10 cellular contexts compared by ENCODE assay signal in genomic region chr4:86592553-86593249, GRCh38. TPM values are rescaled to one million over a fixed set of nuclear protein-coding genes. Genes with fewer than 3 reads are reported as not detected.
DNase-seq lines count a peak whose midpoint lies in the region; ATAC-seq and TF ChIP-seq lines count a peak whose summit lies in the region.
"Had no signal": no experiment of that assay in that cellular context is flagged by ENCODE, and none has a peak within 500 bp of the region (broad histone marks: within the 10 kb centered on the region; RNA-seq: fewer than 3 reads in every experiment).

No MANE protein-coding gene starts in this region.

- CTCF ChIA-PET in WTC11 (lab: Charles Lee), result interaction anchor here (0.6 to 3.2 kb wide), 2 partner anchors 94 to 96 kb away, joined by 3 to 16 read pairs; no protein-coding TSS in a partner anchor

- H3K4me3 Mint-ChIP-seq in HFFc6 (peak overlapping the region; percentile 96), WTC11 (peak overlapping the region; percentile 96)
- H3K4me3 Mint-ChIP-seq: central memory CD8-positive, alpha-beta T cell had no signal

- peaks cover 2 to 40% (median 33%) of the 10 kb centered on the region in 5 donors for H3K4me1 ChIP-seq in subcutaneous abdominal adipose tissue (ENCODE audit: control insufficient read depth in 5 of 5, insufficient read depth in 5 of 5, low read length in 5 of 5)

- no peaks in the 10 kb centered on the region for H3K36me3 ChIP-seq in subcutaneous abdominal adipose tissue (ENCODE audit: control insufficient read depth in 5 of 5, insufficient read depth in 5 of 5, low read length in 5 of 5)

- H3K9me3 ChIP-seq in subcutaneous abdominal adipose tissue (ENCODE audit: control insufficient read depth in 5 of 5, low read length in 5 of 5), result no peaks in the 10 kb centered on the region

- H3K9ac ChIP-seq in subcutaneous abdominal adipose tissue (ENCODE audit: low read length in 5 of 5), result no peak overlapping the region

- H3K27me3 ChIP-seq in subcutaneous abdominal adipose tissue (ENCODE audit: control insufficient read depth in 5 of 5, insufficient read depth in 4 of 5, low read length in 5 of 5), result no peaks in the 10 kb centered on the region

- H3K27ac Mint-ChIP-seq in HFFc6 (peak overlapping the region; percentile 99), WTC11 (peak overlapping the region; percentile 93)

- H3K4me1 Mint-ChIP-seq in HFFc6 (ENCODE audit: low read depth), result peaks cover 42% of the 10 kb centered on the region
- H3K4me1 Mint-ChIP-seq in WTC11, result peaks cover 35% of the 10 kb centered on the region

- H3K27me3 Mint-ChIP-seq in HFFc6 (ENCODE audit: insufficient read depth), result peaks cover 5% of the 10 kb centered on the region; the same call in 1 of the 2 replicates
- H3K27me3 Mint-ChIP-seq in WTC11 (ENCODE audit: low read depth), result no peaks in the 10 kb centered on the region

- H3K9me3 Mint-ChIP-seq in HFFc6 (no peaks in the 10 kb centered on the region), WTC11 (no peaks in the 10 kb centered on the region)

- H3K4me3 ChIP-seq in subcutaneous abdominal adipose tissue (ENCODE audit: low read depth in 1 of 5, low read length in 5 of 5), result no peak overlapping the region
- H3K4me3 ChIP-seq: K562 had no signal

- ATAC-seq in WTC11, result no peak
- ATAC-seq in omental fat pad (ENCODE audit: low FRiP score), result no peak
- ATAC-seq: K562 had no signal

- TF ChIP-seq CTCF in HFFc6 (IDR thresholded peaks at IDR 0.05) (no peak), WTC11 (IDR thresholded peaks at IDR 0.05) (no peak), omental fat pad (IDR thresholded peaks at IDR 0.05) (no peak)

- DNase-seq in HFFc6, result peak; percentile 23
- no peak for DNase-seq in WTC11 (ENCODE audit: low spot score)
- DNase-seq in hepatic stellate cell (ENCODE audit: low spot score), result peak; percentile 27
- no peak for DNase-seq in omental fat pad (ENCODE audit: low spot score)
- no peak for DNase-seq in iPS-NIHi7 (ENCODE audit: extremely low spot score)
- DNase-seq in stimulated activated CD4-positive, alpha-beta T cell treated with anti-CD3 and anti-CD28 coated beads, Interleukin-1b, Interleukin-23, amount 100 ng/mL, for 48 hours, result no peak
- DNase-seq: activated CD4-positive, alpha-beta T cell treated with anti-CD3 and anti-CD28 coated beads, Interleukin-2, amount 50 U/mL, for 1 hour had no signal

- peak overlapping the region; percentile 88 for H3K27ac ChIP-seq in subcutaneous abdominal adipose tissue (ENCODE audit: low read depth, low read length)

- POLR2A ChIA-PET in WTC11 (lab: Charles Lee), result no interaction called here

- H3K36me3 Mint-ChIP-seq in HFFc6 (ENCODE audit: low read depth) (no peaks in the 10 kb centered on the region), WTC11 (no peaks in the 10 kb centered on the region)

TF ChIP-seq in WTC11, 78 proteins besides CTCF, POLR2A, EP300 and RAD21 (continues in another document):
- no peak for TF ChIP-seq TCF7 (CRISPR knock-in tag; IDR thresholded peaks at IDR 0.05; ENCODE audit: low read depth)
- no peak for TF ChIP-seq ZNF232 (CRISPR knock-in tag; IDR thresholded peaks at IDR 0.05)
- TF ChIP-seq FOXJ3 (CRISPR knock-in tag; IDR thresholded peaks at IDR 0.05; ENCODE audit: borderline replicate concordance), result no peak
- no peak for TF ChIP-seq IRF1 (CRISPR knock-in tag; IDR thresholded peaks at IDR 0.05)
- TF ChIP-seq NFATC4 (CRISPR knock-in tag; IDR thresholded peaks at IDR 0.05), result no peak
- TF ChIP-seq ZNF281 (CRISPR knock-in tag; IDR thresholded peaks at IDR 0.05), result no peak
- TF ChIP-seq USF1 (CRISPR knock-in tag; IDR thresholded peaks at IDR 0.05), result no peak
- TF ChIP-seq ATF1 (CRISPR knock-in tag; IDR thresholded peaks at IDR 0.05), result no peak
- no peak for TF ChIP-seq TEAD1 (CRISPR knock-in tag; IDR thresholded peaks at IDR 0.05)
- TF ChIP-seq MYBL2 (CRISPR knock-in tag; IDR thresholded peaks at IDR 0.05), result no peak
- no peak for TF ChIP-seq AFF4 (CRISPR knock-in tag; IDR thresholded peaks at IDR 0.05; ENCODE audit: borderline replicate concordance)
- no peak for TF ChIP-seq ETV6 (CRISPR knock-in tag; IDR thresholded peaks at IDR 0.05)
- TF ChIP-seq ZNF138 (CRISPR knock-in tag; conservative IDR thresholded peaks at IDR 0.05), result no peak
- no peak for TF ChIP-seq USF2 (CRISPR knock-in tag; IDR thresholded peaks at IDR 0.05)
- TF ChIP-seq E2F1 (CRISPR knock-in tag; IDR thresholded peaks at IDR 0.05), result no peak

RNA-seq across cellular contexts. Expression of gene PTPN13, which starts 1.4 kb away (rescaled TPM):
- 10 to 100 TPM; 48.2 to 65.7 (median 58.1) TPM for total RNA-seq in HFFc6 (2021; fragmentation: NEBNext Ultra II Directional; extraction: Animal tissue kit (Norgen Biotek cat#: 25700))
- total RNA-seq in WTC11 (2021) (42.5 to 49.7 TPM (median 44.0 TPM) in 3 replicates), omental fat pad (10 to 100 TPM; 23.4 to 80.1 (median 26.2) TPM)

Comparison
In these comparisons a context has a peak if more than half of its experiments do, and no peak if none do; other contexts are left out.
1. DNase-seq: peak in HFFc6 (single experiment) and hepatic stellate cell (single experiment); none in WTC11 (single experiment), omental fat pad (single experiment), iPS-NIHi7 (single experiment) and stimulated activated CD4-positive, alpha-beta T cell treated with anti-CD3 and anti-CD28 coated beads, Interleukin-1b, Interleukin-23, amount 100 ng/mL, for 48 hours (single experiment).